Comparison of ENCODE assay signal across 2 cellular contexts in genomic region chr16:85459529-85460251, GRCh38.
A peak's percentile ranks its signal among the peaks of the same experiment; 100 is the strongest.
TF ChIP-seq lines count a peak whose summit lies in the region.

No MANE protein-coding gene starts in this region.

TF ChIP-seq in K562, 482 proteins besides CTCF, POLR2A, EP300 and RAD21 (continues in another document):
- TF ChIP-seq CHD2 (IDR thresholded peaks at IDR 0.05; ENCODE audit: low read depth, low read length) (no peak), NFE2L1 (tag; IDR thresholded peaks at IDR 0.05; ENCODE audit: borderline replicate concordance, low read depth) (no peak), TAL1 (IDR thresholded peaks at IDR 0.05) (peak; percentile 34; the same call in 1 of the 2 replicates), SIN3A (IDR thresholded peaks at IDR 0.05; ENCODE audit: borderline replicate concordance in 2 of 2, control insufficient read depth in 1 of 2, low read depth in 2 of 2, low read length in 2 of 2) (no peak), KDM4B (IDR thresholded peaks at IDR 0.05; ENCODE audit: borderline replicate concordance in 2 of 2, low read depth in 1 of 2) (no peak), RBBP5 (IDR thresholded peaks at IDR 0.05; ENCODE audit: borderline replicate concordance, insufficient read depth, low read length, poor library complexity, severe bottlenecking) (no peak), ZNF175 (CRISPR knock-in tag; IDR thresholded peaks at IDR 0.05; ENCODE audit: low read depth) (no peak), ETV5 (CRISPR knock-in tag; IDR thresholded peaks at IDR 0.05; ENCODE audit: low read depth) (no peak), SAP30 (IDR thresholded peaks at IDR 0.05; ENCODE audit: borderline replicate concordance, insufficient read depth, low read depth, low read length, poor library complexity, severe bottlenecking) (no peak), ZFP1 (CRISPR knock-in tag; IDR thresholded peaks at IDR 0.05) (no peak), PRPF4 (IDR thresholded peaks at IDR 0.05; ENCODE audit: insufficient read depth, low read depth, low read length, poor library complexity, severe bottlenecking) (no peak), ESRRA (IDR thresholded peaks at IDR 0.05; ENCODE audit: borderline replicate concordance, low read depth) (peak; percentile 94), RUNX1 (IDR thresholded peaks at IDR 0.05; ENCODE audit: low read depth) (no peak), KDM1A (IDR thresholded peaks at IDR 0.05) (no peak), OTX1 (CRISPR knock-in tag; IDR thresholded peaks at IDR 0.05) (no peak), TRIM28 (IDR thresholded peaks at IDR 0.05) (no peak), THAP12 (CRISPR knock-in tag; IDR thresholded peaks at IDR 0.05) (no peak), TCF7L2 (IDR thresholded peaks at IDR 0.05; ENCODE audit: low read depth, low read length) (no peak), EP400 (IDR thresholded peaks at IDR 0.05) (no peak), RCOR1 (IDR thresholded peaks at IDR 0.05; ENCODE audit: borderline replicate concordance in 1 of 2, low read depth in 2 of 2, low read length in 2 of 2) (peak in 1 of 2 experiments; percentile 41; a peak in 1 of 4 replicates), HNRNPH1 (optimal IDR thresholded peaks at IDR 0.05; ENCODE audit: low read depth, low read length) (no peak), PCBP2 (IDR thresholded peaks at IDR 0.05; ENCODE audit: low read depth, low read length, poor library complexity, severe bottlenecking) (no peak), ATF1 (CRISPR knock-in tag; IDR thresholded peaks at IDR 0.05) (no peak), ATF1 (tag; IDR thresholded peaks at IDR 0.05) (no peak), POLR2AphosphoS2 (IDR thresholded peaks at IDR 0.05; ENCODE audit: low read length) (no peak), ILK (tag; IDR thresholded peaks at IDR 0.05; ENCODE audit: borderline replicate concordance, low read depth) (no peak), CTBP1 (IDR thresholded peaks at IDR 0.05; ENCODE audit: borderline replicate concordance) (peak; percentile 47; the same call in 1 of the 2 replicates), MTA2 (IDR thresholded peaks at IDR 0.05; ENCODE audit: low read depth) (no peak), NFIC (IDR thresholded peaks at IDR 0.05) (0 out of 2 replicates have a peak, but pooled peaks have one; percentile 3), ZNF77 (CRISPR knock-in tag; IDR thresholded peaks at IDR 0.05) (no peak), POLR3A (IDR thresholded peaks at IDR 0.05; ENCODE audit: borderline replicate concordance, extremely low read depth, insufficient read depth, insufficient read length) (no peak), KLF10 (CRISPR knock-in tag; IDR thresholded peaks at IDR 0.05) (no peak), TFAP4 (CRISPR knock-in tag; IDR thresholded peaks at IDR 0.05; ENCODE audit: borderline replicate concordance) (0 out of 2 replicates have a peak, but pooled peaks have one; percentile 37), TBP (optimal IDR thresholded peaks at IDR 0.05; ENCODE audit: low read depth, low read length) (no peak), CREM (IDR thresholded peaks at IDR 0.05; ENCODE audit: low read depth) (no peak)
- TF ChIP-seq, protein P1, sequence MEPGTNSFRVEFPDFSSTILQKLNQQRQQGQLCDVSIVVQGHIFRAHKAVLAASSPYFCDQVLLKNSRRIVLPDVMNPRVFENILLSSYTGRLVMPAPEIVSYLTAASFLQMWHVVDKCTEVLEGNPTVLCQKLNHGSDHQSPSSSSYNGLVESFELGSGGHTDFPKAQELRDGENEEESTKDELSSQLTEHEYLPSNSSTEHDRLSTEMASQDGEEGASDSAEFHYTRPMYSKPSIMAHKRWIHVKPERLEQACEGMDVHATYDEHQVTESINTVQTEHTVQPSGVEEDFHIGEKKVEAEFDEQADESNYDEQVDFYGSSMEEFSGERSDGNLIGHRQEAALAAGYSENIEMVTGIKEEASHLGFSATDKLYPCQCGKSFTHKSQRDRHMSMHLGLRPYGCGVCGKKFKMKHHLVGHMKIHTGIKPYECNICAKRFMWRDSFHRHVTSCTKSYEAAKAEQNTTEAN (CRISPR knock-in tag; IDR thresholded peaks at IDR 0.05) = no peak
- TF ChIP-seq, protein P2, sequence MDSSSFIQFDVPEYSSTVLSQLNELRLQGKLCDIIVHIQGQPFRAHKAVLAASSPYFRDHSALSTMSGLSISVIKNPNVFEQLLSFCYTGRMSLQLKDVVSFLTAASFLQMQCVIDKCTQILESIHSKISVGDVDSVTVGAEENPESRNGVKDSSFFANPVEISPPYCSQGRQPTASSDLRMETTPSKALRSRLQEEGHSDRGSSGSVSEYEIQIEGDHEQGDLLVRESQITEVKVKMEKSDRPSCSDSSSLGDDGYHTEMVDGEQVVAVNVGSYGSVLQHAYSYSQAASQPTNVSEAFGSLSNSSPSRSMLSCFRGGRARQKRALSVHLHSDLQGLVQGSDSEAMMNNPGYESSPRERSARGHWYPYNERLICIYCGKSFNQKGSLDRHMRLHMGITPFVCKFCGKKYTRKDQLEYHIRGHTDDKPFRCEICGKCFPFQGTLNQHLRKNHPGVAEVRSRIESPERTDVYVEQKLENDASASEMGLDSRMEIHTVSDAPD (CRISPR knock-in tag; IDR thresholded peaks at IDR 0.05) = no peak

TF ChIP-seq in WTC11, 78 proteins besides CTCF, POLR2A, EP300 and RAD21:
- TF ChIP-seq ZNF121 (CRISPR knock-in tag; IDR thresholded peaks at IDR 0.05) (no peak), SOX15 (CRISPR knock-in tag; IDR thresholded peaks at IDR 0.05) (no peak)
